ENCODE assay signal across 13 cellular contexts in the genomic region with DNA sequence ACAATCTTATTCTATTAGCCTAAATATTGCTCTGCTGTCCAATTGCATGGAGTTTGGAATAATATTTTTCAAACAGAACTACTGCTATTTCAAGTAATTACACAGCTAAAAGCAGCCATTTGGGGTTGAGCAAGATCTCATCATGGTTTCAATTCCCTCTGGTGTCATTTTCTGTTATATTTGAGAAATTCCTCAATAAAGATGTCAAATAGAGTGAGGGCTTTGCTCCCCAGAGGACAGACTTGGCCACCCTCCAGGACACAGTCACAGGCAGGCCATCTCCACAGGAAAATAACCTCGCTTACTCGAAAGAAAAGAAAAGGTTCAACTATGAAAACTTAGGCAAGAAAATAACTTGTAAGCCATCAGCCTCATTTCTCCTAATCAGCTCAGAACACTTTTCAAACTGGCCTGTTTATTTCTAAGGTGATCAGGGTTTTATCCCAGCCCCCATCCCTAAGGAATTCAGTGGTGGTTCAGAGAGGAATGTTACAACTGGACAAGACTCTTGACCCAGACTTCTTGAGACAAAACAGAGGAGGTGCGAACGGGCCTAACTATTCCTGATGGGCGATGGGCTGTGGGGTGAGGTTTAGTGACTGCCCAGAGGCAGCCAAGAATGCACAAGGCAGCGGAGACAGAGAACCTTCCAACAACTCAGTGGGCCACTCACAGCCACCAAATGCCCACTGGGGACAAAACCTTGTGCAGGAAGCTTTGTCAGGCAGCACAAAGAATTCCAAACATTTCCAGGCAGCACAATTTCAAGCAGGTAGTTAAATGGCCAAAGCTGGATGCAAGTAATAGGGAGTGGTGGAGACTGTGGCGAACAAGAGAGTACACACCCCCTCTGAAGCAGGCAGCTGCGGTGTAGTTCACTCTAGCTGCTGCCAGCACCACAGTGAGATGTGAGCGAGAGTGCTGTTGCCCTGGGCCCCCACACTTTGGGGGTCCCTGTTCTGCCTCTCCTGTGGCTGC. TPM values are rescaled to one million over a fixed set of nuclear protein-coding genes. Genes with fewer than 3 reads are reported as not detected.
DNase-seq lines count a peak whose midpoint lies in the region; ATAC-seq and TF ChIP-seq lines count a peak whose summit lies in the region.
"Had no signal": no experiment of that assay in that cellular context is flagged by ENCODE, and none has a peak within 500 bp of the region (broad histone marks: within the 10 kb centered on the region; RNA-seq: fewer than 3 reads in every experiment).

No MANE protein-coding gene starts in this region.

- intact Hi-C loops in sigmoid colon (cut with DNase I), result no loop called here

- peaks cover 0 to 19% (median 2%) of the 10 kb centered on the region in 4 donors for H3K4me1 ChIP-seq in sigmoid colon

- WGBS in sigmoid colon, 2 donors, result 79 to 84% methylated on average over 9 of the region's 9 CpGs

- TF ChIP-seq CTCF in glutamatergic neuron (IDR thresholded peaks at IDR 0.05; ENCODE audit: partially characterized antibody, unreplicated experiment) (no peak), sigmoid colon (IDR thresholded peaks at IDR 0.05) (no peak)

- TF ChIP-seq EP300 in sigmoid colon (IDR thresholded peaks at IDR 0.05), result no peak

- H3K9me3 ChIP-seq in sigmoid colon, result no peaks in the 10 kb centered on the region
- H3K9me3 ChIP-seq: ascending aorta had no signal

- DNase-seq in EH (ENCODE audit: low read depth), result peak; percentile 25
- peak; percentile 59 to 86 for DNase-seq in NOMO-1 (lab: John Stamatoyannopoulos, UW; ENCODE audit: unreplicated experiment in 2 of 2)
- peak; percentile 8 for DNase-seq in glutamatergic neuron
- peak; percentile 88 for DNase-seq in sigmoid colon
- no peak for DNase-seq in NCI-H1105 (lab: John Stamatoyannopoulos, UW)
- DNase-seq in NCI-H524 (lab: John Stamatoyannopoulos, UW), result no peak
- DNase-seq in activated naive CD4-positive, alpha-beta T cell treated with anti-CD3 and anti-CD28 coated beads, Interleukin-2, amount 50 U/mL, for 72 hours (ENCODE audit: low spot score in 2 of 2), result no peak
- no peak for DNase-seq in LoVo (ENCODE audit: low spot score)
- DNase-seq: CD4-positive, alpha-beta T cell; naive B cell; WERI-Rb-1 had no signal

- H3K36me3 Mint-ChIP-seq in glutamatergic neuron (ENCODE audit: unreplicated experiment), result no peaks in the 10 kb centered on the region
- no peaks in the 10 kb centered on the region for H3K36me3 Mint-ChIP-seq in activated naive CD4-positive, alpha-beta T cell treated with anti-CD3 and anti-CD28 coated beads, Interleukin-2, amount 50 U/mL, for 72 hours
- H3K36me3 Mint-ChIP-seq: naive B cell had no signal

- H3K27me3 ChIP-seq in sigmoid colon, result no peaks in the 10 kb centered on the region

- H3K4me1 Mint-ChIP-seq in glutamatergic neuron (ENCODE audit: low read depth, unreplicated experiment), result peaks cover 28% of the 10 kb centered on the region
- H3K4me1 Mint-ChIP-seq: naive B cell had no signal

- H3K27ac Mint-ChIP-seq in glutamatergic neuron (ENCODE audit: unreplicated experiment), result no peak overlapping the region
- no peak overlapping the region for H3K27ac Mint-ChIP-seq in activated naive CD4-positive, alpha-beta T cell treated with anti-CD3 and anti-CD28 coated beads, Interleukin-2, amount 50 U/mL, for 72 hours
- H3K27ac Mint-ChIP-seq: CD4-positive, alpha-beta T cell had no signal

- H3K9me3 Mint-ChIP-seq in glutamatergic neuron (ENCODE audit: unreplicated experiment), result peaks cover 4% of the 10 kb centered on the region
- no peaks in the 10 kb centered on the region for H3K9me3 Mint-ChIP-seq in activated naive CD4-positive, alpha-beta T cell treated with anti-CD3 and anti-CD28 coated beads, Interleukin-2, amount 50 U/mL, for 72 hours
- H3K9me3 Mint-ChIP-seq: CD4-positive, alpha-beta T cell; naive B cell had no signal

- peaks cover 3% of the 10 kb centered on the region for H3K27me3 Mint-ChIP-seq in glutamatergic neuron (ENCODE audit: unreplicated experiment)
- H3K27me3 Mint-ChIP-seq: CD4-positive, alpha-beta T cell had no signal

- no peak overlapping the region for H3K4me3 Mint-ChIP-seq in glutamatergic neuron (ENCODE audit: unreplicated experiment)
- H3K4me3 Mint-ChIP-seq: CD4-positive, alpha-beta T cell; naive B cell had no signal

- no peaks in the 10 kb centered on the region for H3K36me3 ChIP-seq in sigmoid colon
- H3K36me3 ChIP-seq: ascending aorta, WERI-Rb-1 had no signal

- no peak for TF ChIP-seq POLR2A in sigmoid colon (IDR thresholded peaks at IDR 0.05)

- no peak overlapping the region for H3K4me3 ChIP-seq in sigmoid colon
- H3K4me3 ChIP-seq: ascending aorta had no signal

- peak overlapping the region in 1 of 4 donors; percentile 65 for H3K27ac ChIP-seq in sigmoid colon
- H3K27ac ChIP-seq: WERI-Rb-1 had no signal

- ATAC-seq in activated naive CD4-positive, alpha-beta T cell treated with anti-CD3 and anti-CD28 coated beads, Interleukin-2, amount 50 U/mL, for 72 hours, result no peak

RNA-seq across cellular contexts. Expression of a gene that starts 29.4 kb away (rescaled TPM):
- total RNA-seq in glutamatergic neuron (ENCODE audit: unreplicated experiment), result 25.8 TPM
- under 1 TPM; 0.33 to 0.81 (median 0.46) TPM for total RNA-seq in sigmoid colon
- 1 to 10 TPM in 1 of 3 donors, under 1 TPM in 2; 0.23 to 1.1 (median 0.60) TPM for polyA plus RNA-seq in sigmoid colon
- total RNA-seq in activated naive CD4-positive, alpha-beta T cell treated with anti-CD3 and anti-CD28 coated beads, Interleukin-2, amount 50 U/mL, for 72 hours, result under 1 TPM in 1 of 2 donors, not detected in 1; 0.39 TPM
- total RNA-seq: CD4-positive, alpha-beta T cell; endothelial cell of umbilical vein had no signal

Comparison
In these comparisons a context has a peak if more than half of its experiments do, and no peak if none do; other contexts are left out.
1. DNase-seq: peak in EH (single experiment), NOMO-1 (2 of 2), glutamatergic neuron (single experiment) and sigmoid colon (single experiment); none in NCI-H1105 (single experiment), NCI-H524 (0 of 2), activated naive CD4-positive, alpha-beta T cell treated with anti-CD3 and anti-CD28 coated beads, Interleukin-2, amount 50 U/mL, for 72 hours (0 of 2) and LoVo (single experiment).
2. RNA of a gene that starts 29.4 kb away (total RNA-seq): 25.8 TPM in glutamatergic neuron (single experiment); 0.33 to 0.81 TPM in sigmoid colon and 0.39 TPM in activated naive CD4-positive, alpha-beta T cell treated with anti-CD3 and anti-CD28 coated beads, Interleukin-2, amount 50 U/mL, for 72 hours; every median in the first group is over 10 times any median in the second.